Comparison of ENCODE assay signal across 25 cellular contexts in genomic region chr4:26407466-26407865, GRCh38.
A peak's percentile ranks its signal among the peaks of the same experiment; 100 is the strongest.
DNase-seq lines count a peak whose midpoint lies in the region; ATAC-seq and TF ChIP-seq lines count a peak whose summit lies in the region.
"Had no signal": no experiment of that assay in that cellular context is flagged by ENCODE, and none has a peak within 500 bp of the region (broad histone marks: within the 10 kb centered on the region; RNA-seq: fewer than 3 reads in every experiment).

No MANE protein-coding gene starts in this region.

- H3K27me3 Mint-ChIP-seq in activated T-cell treated with anti-CD3 and anti-CD28 coated beads, Interleukin-2, amount 50 U/mL, for 72 hours (ENCODE audit: low read depth): no peaks in the 10 kb centered on the region
- H3K27me3 Mint-ChIP-seq in brain: no peaks in the 10 kb centered on the region
- H3K27me3 Mint-ChIP-seq: activated B cell treated with CpG ODN at 0.5 μM for 24 hours had no signal

- no peak for ATAC-seq in activated T-cell treated with anti-CD3 and anti-CD28 coated beads, Interleukin-2, amount 50 U/mL, for 72 hours (replicated peaks in 1 of 2)
- ATAC-seq: heart right ventricle, left lung, natural killer cell, right lobe of liver had no signal

- no peak overlapping the region for H3K4me3 ChIP-seq in HUES48 (ENCODE audit: low read depth, low read length)
- H3K4me3 ChIP-seq: heart right ventricle, left lung, MG63, right lobe of liver had no signal

- peaks cover 63% of the 10 kb centered on the region for H3K36me3 ChIP-seq in HUES48 (ENCODE audit: control insufficient read depth, insufficient read depth, low read length)

- H3K4me1 ChIP-seq in HUES48 (ENCODE audit: control insufficient read depth, insufficient read depth, low read length): peaks cover 33% of the 10 kb centered on the region

- H3K27ac Mint-ChIP-seq in activated T-cell treated with anti-CD3 and anti-CD28 coated beads, Interleukin-2, amount 50 U/mL, for 72 hours: peak overlapping the region; percentile 79
- H3K27ac Mint-ChIP-seq in brain: peak overlapping the region in 3 of 5 experiments; percentile 79 to 97 (median 84)
- H3K27ac Mint-ChIP-seq: activated B cell treated with CpG ODN at 0.5 μM for 24 hours, mesothelial cell of epicardium, natural killer cell had no signal

- H3K4me3 Mint-ChIP-seq in activated T-cell treated with anti-CD3 and anti-CD28 coated beads, Interleukin-2, amount 50 U/mL, for 72 hours: no peak overlapping the region
- H3K4me3 Mint-ChIP-seq in brain: no peak overlapping the region
- H3K4me3 Mint-ChIP-seq: activated B cell treated with CpG ODN at 0.5 μM for 24 hours, mesothelial cell of epicardium, natural killer cell had no signal

- peaks cover 3% of the 10 kb centered on the region for H3K4me1 Mint-ChIP-seq in activated T-cell treated with anti-CD3 and anti-CD28 coated beads, Interleukin-2, amount 50 U/mL, for 72 hours (ENCODE audit: low read depth)
- H3K4me1 Mint-ChIP-seq in brain: peaks cover 66% of the 10 kb centered on the region
- H3K4me1 Mint-ChIP-seq: mesothelial cell of epicardium had no signal

- H3K9ac ChIP-seq in HUES48 (ENCODE audit: low read depth, low read length): no peak overlapping the region
- H3K9ac ChIP-seq: SK-N-SH had no signal

- peak overlapping the region; percentile 67 for H3K27ac ChIP-seq in HUES48 (ENCODE audit: low read depth, low read length)
- H3K27ac ChIP-seq: HL-60, right lobe of liver had no signal

- H3K9me3 ChIP-seq in HUES48 (ENCODE audit: control insufficient read depth, insufficient read depth, low read length): peaks cover 34% of the 10 kb centered on the region
- H3K9me3 ChIP-seq: right lobe of liver had no signal

- peaks cover 16 to 31% of the 10 kb centered on the region in 2 donors for H3K36me3 Mint-ChIP-seq in activated T-cell treated with anti-CD3 and anti-CD28 coated beads, Interleukin-2, amount 50 U/mL, for 72 hours (ENCODE audit: insufficient read depth in 2 of 2)
- peaks cover 72% of the 10 kb centered on the region for H3K36me3 Mint-ChIP-seq in brain

- H3K9me3 Mint-ChIP-seq in activated T-cell treated with anti-CD3 and anti-CD28 coated beads, Interleukin-2, amount 50 U/mL, for 72 hours: peaks cover 4 to 8% of the 10 kb centered on the region in 2 donors
- H3K9me3 Mint-ChIP-seq in brain: peaks cover 10 to 18% (median 14%) of the 10 kb centered on the region in 5 experiments

- TF ChIP-seq CTCF in brain (conservative IDR thresholded peaks at IDR 0.05): no peak

- no peaks in the 10 kb centered on the region for H3K27me3 ChIP-seq in HUES48 (ENCODE audit: control insufficient read depth, insufficient read depth, low read length)
- H3K27me3 ChIP-seq: heart right ventricle, left lung, MG63, right lobe of liver had no signal

- DNase-seq in activated T-cell treated with anti-CD3 and anti-CD28 coated beads, Interleukin-2, amount 50 U/mL, for 72 hours: no peak
- no peak for DNase-seq in activated T-cell treated with anti-CD3 and anti-CD28 coated beads for 4 hours
- DNase-seq in renal cortical epithelial cell (ENCODE audit: low read depth): peak; percentile 16
- DNase-seq in DMS53 (lab: John Stamatoyannopoulos, UW): no peak
- no peak for DNase-seq in NCI-H2029 (lab: John Stamatoyannopoulos, UW)
- DNase-seq in NAMALWA (ENCODE audit: low spot score): no peak
- DNase-seq: activated B cell treated with CpG ODN at 0.5 μM for 24 hours; amygdala; C1 segment of cervical spinal cord; Calu3; GOT3; heart right ventricle; left lung; MG63; natural killer cell; NCI-H69; right lobe of liver; RPMI8226; SK-N-SH; stimulated activated CD4-positive, alpha-beta T cell treated with anti-CD3 and anti-CD28 coated beads, Interleukin-15, amount 100 ng/mL, for 24 hours; T-helper 9 cell had no signal
